In genomic region chr5:38265546-38266179, GRCh38 we compare ENCODE assay signal across 8 cellular contexts. TPM values are rescaled to one million over a fixed set of nuclear protein-coding genes. Genes with fewer than 3 reads are reported as not detected.
A peak's percentile ranks its signal among the peaks of the same experiment; 100 is the strongest.
DNase-seq lines count a peak whose midpoint lies in the region; TF ChIP-seq lines count a peak whose summit lies in the region.

No MANE protein-coding gene starts in this region.

- in situ Hi-C loops in astrocyte of the cerebellum (cut with HindIII; ENCODE audit: low sequenced_read_pairs): loop anchor here (25.0 kb wide), 1 partner anchor 547 kb away; no protein-coding TSS in a partner anchor

- no peak overlapping the region for H3K4me3 ChIP-seq in astrocyte of the cerebellum (ENCODE audit: low read depth, low read length)
- H3K4me3 ChIP-seq in iPS-18c (ENCODE audit: insufficient read depth, low read depth, low read length): peak overlapping the region; percentile 20; the same call in 1 of the 2 replicates

- no peaks in the 10 kb centered on the region for H3K9me3 ChIP-seq in iPS-18c (ENCODE audit: control insufficient read depth, insufficient read depth, low read length)

- TF ChIP-seq CTCF in GM20000 (IDR thresholded peaks at IDR 0.05; ENCODE audit: extremely low read depth, missing control alignments) (peak; percentile 65), astrocyte of the cerebellum (IDR thresholded peaks at IDR 0.05; ENCODE audit: low read depth, low read length, missing control alignments) (peak; percentile 71)

- DNase-seq in ELF-1 (ENCODE audit: low read depth, low spot score) (peak; percentile 85), GM20000 (ENCODE audit: low spot score) (peak; percentile 65), HS-27A (ENCODE audit: low read depth) (peak; percentile 24), RPMI8226 (peak; percentile 73), astrocyte of the cerebellum (ENCODE audit: low read depth) (peak; percentile 33), mesenteric fat pad (ENCODE audit: low spot score) (no peak)
- DNase-seq in stimulated activated CD4-positive, alpha-beta T cell treated with anti-CD3 and anti-CD28 coated beads, Interleukin-2, amount 100 ng/mL, for 48 hours: peak; percentile 63 to 64

RNA-seq across cellular contexts. Expression of gene EGFLAM, which starts 7.3 kb away (rescaled TPM):
- total RNA-seq in mesenteric fat pad: 132 TPM
